Comparison of ENCODE assay signal across 10 cellular contexts in genomic region chr9:4796988-4797956, GRCh38. TPM values are rescaled to one million over a fixed set of nuclear protein-coding genes. Genes with fewer than 3 reads are reported as not detected.
DNase-seq lines count a peak whose midpoint lies in the region; ATAC-seq, FAIRE-seq and TF ChIP-seq lines count a peak whose summit lies in the region.
"Had no signal": no experiment of that assay in that cellular context is flagged by ENCODE, and none has a peak within 500 bp of the region (broad histone marks: within the 10 kb centered on the region; RNA-seq: fewer than 3 reads in every experiment).

No MANE protein-coding gene starts in this region.

- H3K27me3 Mint-ChIP-seq in naive thymus-derived CD4-positive, alpha-beta T cell, result no peaks in the 10 kb centered on the region

- POLR2A ChIA-PET in naive thymus-derived CD4-positive, alpha-beta T cell (lab: Charles Lee), result no interaction called here

- H3K4me1 Mint-ChIP-seq in naive thymus-derived CD4-positive, alpha-beta T cell, result peaks cover 31 to 73% (median 61%) of the 10 kb centered on the region in 7 donors

- H3K36me3 ChIP-seq in H7 (replicated peaks; ENCODE audit: control insufficient read depth, insufficient read depth, low read length) (no peaks in the 10 kb centered on the region), psoas muscle (ENCODE audit: insufficient read depth in 1 of 2, low read depth in 1 of 2) (no peaks in the 10 kb centered on the region)
- no peaks in the 10 kb centered on the region for H3K36me3 ChIP-seq in naive thymus-derived CD4-positive, alpha-beta T cell (ENCODE audit: control insufficient read depth in 2 of 3, insufficient read depth in 3 of 3, low read length in 3 of 3)

- ATAC-seq in psoas muscle (peak in 1 of 4 donors; percentile 34), HG02678 (IDR thresholded peaks at IDR 0.05; ENCODE audit: unreplicated experiment) (no peak), HG03039 (IDR thresholded peaks at IDR 0.05; ENCODE audit: unreplicated experiment) (no peak)
- no peak for ATAC-seq in naive thymus-derived CD4-positive, alpha-beta T cell

- H3K9me3 ChIP-seq in psoas muscle, result no peaks in the 10 kb centered on the region
- no peaks in the 10 kb centered on the region for H3K9me3 ChIP-seq in naive thymus-derived CD4-positive, alpha-beta T cell (ENCODE audit: control insufficient read depth in 2 of 3, low read length in 3 of 3)

- intact Hi-C loops in psoas muscle (cut with DNase I), result loop anchor here in 1 of 2 donors (5.0 kb wide), 1 partner anchor 40 kb away; no protein-coding TSS in a partner anchor
- intact Hi-C loops in naive thymus-derived CD4-positive, alpha-beta T cell (cut with micrococcal nuclease), result loop anchor here in 1 of 2 donors (1.0 to 10.0 kb wide), 2 partner anchors 35 to 538 kb away; partner anchors contain the start of gene RLN1

- peaks cover 0 to 13% (median 0%) of the 10 kb centered on the region in 5 donors for H3K36me3 Mint-ChIP-seq in naive thymus-derived CD4-positive, alpha-beta T cell

- CTCF ChIA-PET in naive thymus-derived CD4-positive, alpha-beta T cell (lab: Charles Lee), result interaction anchor here (4.5 kb wide), 1 partner anchor 36 kb away, joined by 24 read pairs; no protein-coding TSS in a partner anchor

- H3K27ac ChIP-seq in psoas muscle, result peak overlapping the region; percentile 70
- no peak overlapping the region for H3K27ac ChIP-seq in naive thymus-derived CD4-positive, alpha-beta T cell (ENCODE audit: low read depth, low read length)

- 71 to 79% (median 76%) methylated on average over 6 of the region's 6 CpGs for WGBS in psoas muscle, 3 donors

- H3K4me3 ChIP-seq in H7 (ENCODE audit: insufficient read depth, low read depth, low read length) (no peak overlapping the region), psoas muscle (no peak overlapping the region)
- no peak overlapping the region for H3K4me3 ChIP-seq in naive thymus-derived CD4-positive, alpha-beta T cell (ENCODE audit: low read length)
- H3K4me3 ChIP-seq: skin epidermis had no signal

- no peaks in the 10 kb centered on the region for H3K9me3 Mint-ChIP-seq in naive thymus-derived CD4-positive, alpha-beta T cell

- no peak for DNase-seq in D721Med (ENCODE audit: insufficient read length, low spot score)
- peak; percentile 57 for DNase-seq in H7
- peak; percentile 5 for DNase-seq in RCC 7860 (ENCODE audit: low spot score)
- peak; percentile 28 for DNase-seq in fibroblast of gingiva (ENCODE audit: low read depth)
- DNase-seq in psoas muscle, result no peak
- DNase-seq in naive thymus-derived CD4-positive, alpha-beta T cell, result no peak

- peaks cover 33% of the 10 kb centered on the region for H3K4me1 ChIP-seq in psoas muscle
- peaks cover 4 to 16% of the 10 kb centered on the region in 2 donors for H3K4me1 ChIP-seq in naive thymus-derived CD4-positive, alpha-beta T cell (ENCODE audit: control insufficient read depth in 2 of 2, insufficient read depth in 2 of 2, low read length in 2 of 2)

- FAIRE-seq in D721Med (lab: Jason Lieb, UNC) (no peak), RCC 7860 (lab: Jason Lieb, UNC) (no peak)
- FAIRE-seq: TTC549 had no signal

- peak overlapping the region in 2 of 10 donors; percentile 1 to 17 for H3K4me3 Mint-ChIP-seq in naive thymus-derived CD4-positive, alpha-beta T cell

- TF ChIP-seq CTCF in D721Med (IDR thresholded peaks at IDR 0.05; ENCODE audit: insufficient read depth, missing control alignments) (peak; percentile 57), psoas muscle (IDR thresholded peaks at IDR 0.05) (peak; percentile 66)

- H3K27ac Mint-ChIP-seq in naive thymus-derived CD4-positive, alpha-beta T cell, result peak overlapping the region in 2 of 9 donors; percentile 21 to 26

- H3K27me3 ChIP-seq in H7 (ENCODE audit: control insufficient read depth, insufficient read depth, low read length) (no peaks in the 10 kb centered on the region), psoas muscle (ENCODE audit: insufficient read depth in 3 of 3, low read length in 2 of 3) (no peaks in the 10 kb centered on the region)
- H3K27me3 ChIP-seq in naive thymus-derived CD4-positive, alpha-beta T cell (ENCODE audit: control insufficient read depth in 2 of 2, insufficient read depth in 2 of 2, low read length in 2 of 2), result no peaks in the 10 kb centered on the region

RNA-seq across cellular contexts. Expression of gene RCL1, which starts 4.5 kb away (rescaled TPM):
- 16.6 and 25.6 TPM in 2 replicates for total RNA-seq in H7 (2014; rRNA removed; shearing (Covaris generic))
- total RNA-seq in psoas muscle, result 10 to 100 TPM; 16.0 to 29.5 (median 17.9) TPM
- polyA plus RNA-seq in psoas muscle, result 10 to 100 TPM in 2 of 3 donors, 1 to 10 TPM in 1; 8.9 to 13.2 (median 10.7) TPM
- total RNA-seq in naive thymus-derived CD4-positive, alpha-beta T cell, result 10 to 100 TPM; 21.5 to 39.4 (median 23.4) TPM
- polyA plus RNA-seq in naive thymus-derived CD4-positive, alpha-beta T cell, result 10 to 100 TPM; 24.2 to 24.7 TPM

RNA-seq across cellular contexts. Expression of gene AK3, which starts 56.3 kb away (rescaled TPM):
- 116 and 118 TPM in 2 replicates for total RNA-seq in H7 (2014; rRNA removed; shearing (Covaris generic))
- 100 to 1,000 TPM; 100 to 143 (median 115) TPM for total RNA-seq in psoas muscle
- polyA plus RNA-seq in psoas muscle, result 100 to 1,000 TPM in 2 of 3 donors, 10 to 100 TPM in 1; 47.5 to 183 (median 102) TPM
- total RNA-seq in naive thymus-derived CD4-positive, alpha-beta T cell, result 10 to 100 TPM; 18.0 to 34.8 (median 25.8) TPM
- 10 to 100 TPM; 27.1 to 33.8 TPM for polyA plus RNA-seq in naive thymus-derived CD4-positive, alpha-beta T cell

Comparison
In these comparisons a context has a peak if more than half of its experiments do, and no peak if none do; other contexts are left out.
1. DNase-seq: peak in H7 (single experiment), RCC 7860 (single experiment) and fibroblast of gingiva (single experiment); none in D721Med (single experiment), psoas muscle (0 of 2) and naive thymus-derived CD4-positive, alpha-beta T cell (0 of 9).